Comparison of ENCODE assay signal across 1 cellular context in the genomic region with DNA sequence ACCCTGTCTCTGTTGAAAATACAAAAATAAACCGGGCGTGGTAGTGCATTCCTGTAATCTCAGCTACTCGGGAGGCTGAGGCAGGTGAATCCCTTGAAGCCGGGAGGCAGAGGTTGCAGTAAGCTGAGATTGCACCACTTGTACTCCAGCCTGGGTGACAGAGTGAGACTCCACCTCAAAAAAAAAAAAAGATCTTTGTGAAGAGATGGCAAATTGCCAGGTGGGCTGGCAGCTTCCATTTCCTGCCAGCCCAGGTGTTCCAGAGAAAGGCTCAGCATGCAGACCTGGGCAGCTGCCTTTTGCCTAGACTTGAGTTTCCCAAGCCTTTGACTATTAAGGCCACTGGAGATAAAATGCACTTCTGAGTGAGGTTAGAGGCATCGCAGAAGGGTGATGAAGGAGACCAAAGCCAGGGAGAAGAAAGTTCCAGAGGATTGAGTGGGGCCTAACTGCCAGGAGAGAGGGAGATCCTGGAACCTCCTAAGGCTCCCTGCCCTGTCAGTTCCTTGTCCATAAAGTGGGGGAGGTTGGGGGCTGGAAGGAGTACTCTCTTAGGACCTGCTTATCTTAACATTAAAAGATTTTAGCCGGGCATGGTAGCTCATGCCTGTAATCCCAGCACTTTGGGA.
TF ChIP-seq lines count a peak whose summit lies in the region.

No MANE protein-coding gene starts in this region.

TF ChIP-seq in HepG2, 621 proteins besides CTCF, POLR2A, EP300 and RAD21 (continued from another document and continues in another):
- TF ChIP-seq, protein P1, sequence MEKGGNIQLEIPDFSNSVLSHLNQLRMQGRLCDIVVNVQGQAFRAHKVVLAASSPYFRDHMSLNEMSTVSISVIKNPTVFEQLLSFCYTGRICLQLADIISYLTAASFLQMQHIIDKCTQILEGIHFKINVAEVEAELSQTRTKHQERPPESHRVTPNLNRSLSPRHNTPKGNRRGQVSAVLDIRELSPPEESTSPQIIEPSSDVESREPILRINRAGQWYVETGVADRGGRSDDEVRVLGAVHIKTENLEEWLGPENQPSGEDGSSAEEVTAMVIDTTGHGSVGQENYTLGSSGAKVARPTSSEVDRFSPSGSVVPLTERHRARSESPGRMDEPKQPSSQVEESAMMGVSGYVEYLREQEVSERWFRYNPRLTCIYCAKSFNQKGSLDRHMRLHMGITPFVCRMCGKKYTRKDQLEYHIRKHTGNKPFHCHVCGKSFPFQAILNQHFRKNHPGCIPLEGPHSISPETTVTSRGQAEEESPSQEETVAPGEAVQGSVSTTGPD (CRISPR knock-in tag; IDR thresholded peaks at IDR 0.05) = 0 out of 2 replicates have a peak, but pooled peaks have one; percentile 55
- TF ChIP-seq, protein P2, sequence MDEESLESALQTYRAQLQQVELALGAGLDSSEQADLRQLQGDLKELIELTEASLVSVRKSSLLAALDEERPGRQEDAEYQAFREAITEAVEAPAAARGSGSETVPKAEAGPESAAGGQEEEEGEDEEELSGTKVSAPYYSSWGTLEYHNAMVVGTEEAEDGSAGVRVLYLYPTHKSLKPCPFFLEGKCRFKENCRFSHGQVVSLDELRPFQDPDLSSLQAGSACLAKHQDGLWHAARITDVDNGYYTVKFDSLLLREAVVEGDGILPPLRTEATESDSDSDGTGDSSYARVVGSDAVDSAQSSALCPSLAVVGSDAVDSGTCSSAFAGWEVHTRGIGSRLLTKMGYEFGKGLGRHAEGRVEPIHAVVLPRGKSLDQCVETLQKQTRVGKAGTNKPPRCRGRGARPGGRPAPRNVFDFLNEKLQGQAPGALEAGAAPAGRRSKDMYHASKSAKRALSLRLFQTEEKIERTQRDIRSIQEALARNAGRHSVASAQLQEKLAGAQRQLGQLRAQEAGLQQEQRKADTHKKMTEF (CRISPR knock-in tag; IDR thresholded peaks at IDR 0.05) = no peak
- TF ChIP-seq NR2F6 (IDR thresholded peaks at IDR 0.05) (no peak), NR2F6 (CRISPR knock-in tag; IDR thresholded peaks at IDR 0.05) (peak; percentile 22; the same call in 1 of the 2 replicates), TBX2 (CRISPR knock-in tag; IDR thresholded peaks at IDR 0.05; ENCODE audit: borderline replicate concordance) (peak; percentile 62; the same call in 1 of the 2 replicates), FOSL2 (CRISPR knock-in tag; IDR thresholded peaks at IDR 0.05) (peak; percentile 11; the same call in 1 of the 2 replicates), PPARG (CRISPR knock-in tag; conservative IDR thresholded peaks at IDR 0.05) (peak; percentile 54; the same call in 1 of the 2 replicates), ZNF292 (CRISPR knock-in tag; IDR thresholded peaks at IDR 0.05; ENCODE audit: borderline replicate concordance, low read depth) (peak; percentile 71), HES4 (CRISPR knock-in tag; IDR thresholded peaks at IDR 0.05; ENCODE audit: borderline replicate concordance) (no peak), CREM (IDR thresholded peaks at IDR 0.05) (peak; percentile 24; the same call in 1 of the 2 replicates), CREM (CRISPR knock-in tag; IDR thresholded peaks at IDR 0.05) (no peak), POGZ (CRISPR knock-in tag; IDR thresholded peaks at IDR 0.05) (peak; percentile 68; the same call in 1 of the 2 replicates), ZMAT3 (CRISPR knock-in tag; conservative IDR thresholded peaks at IDR 0.05) (no peak), MED1 (CRISPR knock-in tag; IDR thresholded peaks at IDR 0.05) (peak; percentile 82), ETV5 (CRISPR knock-in tag; IDR thresholded peaks at IDR 0.05; ENCODE audit: borderline replicate concordance) (peak; percentile 55; the same call in 1 of the 2 replicates), ZBTB38 (CRISPR knock-in tag; IDR thresholded peaks at IDR 0.05) (no peak), ZNF234 (CRISPR knock-in tag; conservative IDR thresholded peaks at IDR 0.05) (no peak), POLR2G (IDR thresholded peaks at IDR 0.05; ENCODE audit: low read depth, low read length) (peak; percentile 55; the same call in 1 of the 2 replicates)
- TF ChIP-seq, protein P3, sequence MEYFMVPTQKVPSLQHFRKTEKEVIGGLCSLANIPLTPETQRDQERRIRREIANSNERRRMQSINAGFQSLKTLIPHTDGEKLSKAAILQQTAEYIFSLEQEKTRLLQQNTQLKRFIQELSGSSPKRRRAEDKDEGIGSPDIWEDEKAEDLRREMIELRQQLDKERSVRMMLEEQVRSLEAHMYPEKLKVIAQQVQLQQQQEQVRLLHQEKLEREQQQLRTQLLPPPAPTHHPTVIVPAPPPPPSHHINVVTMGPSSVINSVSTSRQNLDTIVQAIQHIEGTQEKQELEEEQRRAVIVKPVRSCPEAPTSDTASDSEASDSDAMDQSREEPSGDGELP (IDR thresholded peaks at IDR 0.05; ENCODE audit: borderline replicate concordance, low read depth) = peak; percentile 74; the same call in 1 of the 2 replicates
- TF ChIP-seq, protein P4, sequence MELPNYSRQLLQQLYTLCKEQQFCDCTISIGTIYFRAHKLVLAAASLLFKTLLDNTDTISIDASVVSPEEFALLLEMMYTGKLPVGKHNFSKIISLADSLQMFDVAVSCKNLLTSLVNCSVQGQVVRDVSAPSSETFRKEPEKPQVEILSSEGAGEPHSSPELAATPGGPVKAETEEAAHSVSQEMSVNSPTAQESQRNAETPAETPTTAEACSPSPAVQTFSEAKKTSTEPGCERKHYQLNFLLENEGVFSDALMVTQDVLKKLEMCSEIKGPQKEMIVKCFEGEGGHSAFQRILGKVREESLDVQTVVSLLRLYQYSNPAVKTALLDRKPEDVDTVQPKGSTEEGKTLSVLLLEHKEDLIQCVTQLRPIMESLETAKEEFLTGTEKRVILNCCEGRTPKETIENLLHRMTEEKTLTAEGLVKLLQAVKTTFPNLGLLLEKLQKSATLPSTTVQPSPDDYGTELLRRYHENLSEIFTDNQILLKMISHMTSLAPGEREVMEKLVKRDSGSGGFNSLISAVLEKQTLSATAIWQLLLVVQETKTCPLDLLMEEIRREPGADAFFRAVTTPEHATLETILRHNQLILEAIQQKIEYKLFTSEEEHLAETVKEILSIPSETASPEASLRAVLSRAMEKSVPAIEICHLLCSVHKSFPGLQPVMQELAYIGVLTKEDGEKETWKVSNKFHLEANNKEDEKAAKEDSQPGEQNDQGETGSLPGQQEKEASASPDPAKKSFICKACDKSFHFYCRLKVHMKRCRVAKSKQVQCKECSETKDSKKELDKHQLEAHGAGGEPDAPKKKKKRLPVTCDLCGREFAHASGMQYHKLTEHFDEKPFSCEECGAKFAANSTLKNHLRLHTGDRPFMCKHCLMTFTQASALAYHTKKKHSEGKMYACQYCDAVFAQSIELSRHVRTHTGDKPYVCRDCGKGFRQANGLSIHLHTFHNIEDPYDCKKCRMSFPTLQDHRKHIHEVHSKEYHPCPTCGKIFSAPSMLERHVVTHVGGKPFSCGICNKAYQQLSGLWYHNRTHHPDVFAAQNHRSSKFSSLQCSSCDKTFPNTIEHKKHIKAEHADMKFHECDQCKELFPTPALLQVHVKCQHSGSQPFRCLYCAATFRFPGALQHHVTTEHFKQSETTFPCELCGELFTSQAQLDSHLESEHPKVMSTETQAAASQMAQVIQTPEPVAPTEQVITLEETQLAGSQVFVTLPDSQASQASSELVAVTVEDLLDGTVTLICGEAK (IDR thresholded peaks at IDR 0.05) = no peak
- TF ChIP-seq, protein P4 (CRISPR knock-in tag; IDR thresholded peaks at IDR 0.05) = 0 out of 2 replicates have a peak, but pooled peaks have one; percentile 30
- TF ChIP-seq, protein P5, sequence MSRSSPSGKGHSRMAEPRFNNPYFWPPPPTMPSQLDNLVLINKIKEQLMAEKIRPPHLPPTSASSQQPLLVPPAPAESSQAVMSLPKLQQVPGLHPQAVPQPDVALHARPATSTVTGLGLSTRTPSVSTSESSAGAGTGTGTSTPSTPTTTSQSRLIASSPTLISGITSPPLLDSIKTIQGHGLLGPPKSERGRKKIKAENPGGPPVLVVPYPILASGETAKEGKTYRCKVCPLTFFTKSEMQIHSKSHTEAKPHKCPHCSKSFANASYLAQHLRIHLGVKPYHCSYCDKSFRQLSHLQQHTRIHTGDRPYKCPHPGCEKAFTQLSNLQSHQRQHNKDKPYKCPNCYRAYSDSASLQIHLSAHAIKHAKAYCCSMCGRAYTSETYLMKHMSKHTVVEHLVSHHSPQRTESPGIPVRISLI (CRISPR knock-in tag; IDR thresholded peaks at IDR 0.05; ENCODE audit: borderline replicate concordance) = peak; percentile 97
- TF ChIP-seq, protein P6, sequence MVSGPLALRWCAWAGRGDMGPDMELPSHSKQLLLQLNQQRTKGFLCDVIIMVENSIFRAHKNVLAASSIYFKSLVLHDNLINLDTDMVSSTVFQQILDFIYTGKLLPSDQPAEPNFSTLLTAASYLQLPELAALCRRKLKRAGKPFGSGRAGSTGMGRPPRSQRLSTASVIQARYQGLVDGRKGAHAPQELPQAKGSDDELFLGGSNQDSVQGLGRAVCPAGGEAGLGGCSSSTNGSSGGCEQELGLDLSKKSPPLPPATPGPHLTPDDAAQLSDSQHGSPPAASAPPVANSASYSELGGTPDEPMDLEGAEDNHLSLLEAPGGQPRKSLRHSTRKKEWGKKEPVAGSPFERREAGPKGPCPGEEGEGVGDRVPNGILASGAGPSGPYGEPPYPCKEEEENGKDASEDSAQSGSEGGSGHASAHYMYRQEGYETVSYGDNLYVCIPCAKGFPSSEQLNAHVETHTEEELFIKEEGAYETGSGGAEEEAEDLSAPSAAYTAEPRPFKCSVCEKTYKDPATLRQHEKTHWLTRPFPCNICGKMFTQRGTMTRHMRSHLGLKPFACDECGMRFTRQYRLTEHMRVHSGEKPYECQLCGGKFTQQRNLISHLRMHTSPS (CRISPR knock-in tag; IDR thresholded peaks at IDR 0.05; ENCODE audit: low read depth) = peak; percentile 46; the same call in 1 of the 2 replicates
- TF ChIP-seq, protein P7, sequence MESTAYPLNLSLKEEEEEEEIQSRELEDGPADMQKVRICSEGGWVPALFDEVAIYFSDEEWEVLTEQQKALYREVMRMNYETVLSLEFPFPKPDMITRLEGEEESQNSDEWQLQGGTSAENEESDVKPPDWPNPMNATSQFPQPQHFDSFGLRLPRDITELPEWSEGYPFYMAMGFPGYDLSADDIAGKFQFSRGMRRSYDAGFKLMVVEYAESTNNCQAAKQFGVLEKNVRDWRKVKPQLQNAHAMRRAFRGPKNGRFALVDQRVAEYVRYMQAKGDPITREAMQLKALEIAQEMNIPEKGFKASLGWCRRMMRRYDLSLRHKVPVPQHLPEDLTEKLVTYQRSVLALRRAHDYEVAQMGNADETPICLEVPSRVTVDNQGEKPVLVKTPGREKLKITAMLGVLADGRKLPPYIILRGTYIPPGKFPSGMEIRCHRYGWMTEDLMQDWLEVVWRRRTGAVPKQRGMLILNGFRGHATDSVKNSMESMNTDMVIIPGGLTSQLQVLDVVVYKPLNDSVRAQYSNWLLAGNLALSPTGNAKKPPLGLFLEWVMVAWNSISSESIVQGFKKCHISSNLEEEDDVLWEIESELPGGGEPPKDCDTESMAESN (CRISPR knock-in tag; conservative IDR thresholded peaks at IDR 0.05) = peak; percentile 41; the same call in 1 of the 2 replicates
- TF ChIP-seq, protein P8, sequence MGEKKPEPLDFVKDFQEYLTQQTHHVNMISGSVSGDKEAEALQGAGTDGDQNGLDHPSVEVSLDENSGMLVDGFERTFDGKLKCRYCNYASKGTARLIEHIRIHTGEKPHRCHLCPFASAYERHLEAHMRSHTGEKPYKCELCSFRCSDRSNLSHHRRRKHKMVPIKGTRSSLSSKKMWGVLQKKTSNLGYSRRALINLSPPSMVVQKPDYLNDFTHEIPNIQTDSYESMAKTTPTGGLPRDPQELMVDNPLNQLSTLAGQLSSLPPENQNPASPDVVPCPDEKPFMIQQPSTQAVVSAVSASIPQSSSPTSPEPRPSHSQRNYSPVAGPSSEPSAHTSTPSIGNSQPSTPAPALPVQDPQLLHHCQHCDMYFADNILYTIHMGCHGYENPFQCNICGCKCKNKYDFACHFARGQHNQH (CRISPR knock-in tag; IDR thresholded peaks at IDR 0.05) = 0 out of 2 replicates have a peak, but pooled peaks have one; percentile 21
- TF ChIP-seq, protein P9, sequence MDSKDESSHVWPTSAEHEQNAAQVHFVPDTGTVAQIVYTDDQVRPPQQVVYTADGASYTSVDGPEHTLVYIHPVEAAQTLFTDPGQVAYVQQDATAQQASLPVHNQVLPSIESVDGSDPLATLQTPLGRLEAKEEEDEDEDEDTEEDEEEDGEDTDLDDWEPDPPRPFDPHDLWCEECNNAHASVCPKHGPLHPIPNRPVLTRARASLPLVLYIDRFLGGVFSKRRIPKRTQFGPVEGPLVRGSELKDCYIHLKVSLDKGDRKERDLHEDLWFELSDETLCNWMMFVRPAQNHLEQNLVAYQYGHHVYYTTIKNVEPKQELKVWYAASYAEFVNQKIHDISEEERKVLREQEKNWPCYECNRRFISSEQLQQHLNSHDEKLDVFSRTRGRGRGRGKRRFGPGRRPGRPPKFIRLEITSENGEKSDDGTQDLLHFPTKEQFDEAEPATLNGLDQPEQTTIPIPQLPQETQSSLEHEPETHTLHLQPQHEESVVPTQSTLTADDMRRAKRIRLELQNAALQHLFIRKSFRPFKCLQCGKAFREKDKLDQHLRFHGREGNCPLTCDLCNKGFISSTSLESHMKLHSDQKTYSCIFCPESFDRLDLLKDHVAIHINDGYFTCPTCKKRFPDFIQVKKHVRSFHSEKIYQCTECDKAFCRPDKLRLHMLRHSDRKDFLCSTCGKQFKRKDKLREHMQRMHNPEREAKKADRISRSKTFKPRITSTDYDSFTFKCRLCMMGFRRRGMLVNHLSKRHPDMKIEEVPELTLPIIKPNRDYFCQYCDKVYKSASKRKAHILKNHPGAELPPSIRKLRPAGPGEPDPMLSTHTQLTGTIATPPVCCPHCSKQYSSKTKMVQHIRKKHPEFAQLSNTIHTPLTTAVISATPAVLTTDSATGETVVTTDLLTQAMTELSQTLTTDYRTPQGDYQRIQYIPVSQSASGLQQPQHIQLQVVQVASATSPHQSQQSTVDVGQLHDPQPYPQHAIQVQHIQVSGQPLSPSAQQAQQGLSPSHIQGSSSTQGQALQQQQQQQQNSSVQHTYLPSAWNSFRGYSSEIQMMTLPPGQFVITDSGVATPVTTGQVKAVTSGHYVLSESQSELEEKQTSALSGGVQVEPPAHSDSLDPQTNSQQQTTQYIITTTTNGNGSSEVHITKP (CRISPR knock-in tag; IDR thresholded peaks at IDR 0.05; ENCODE audit: low read depth) = peak; percentile 77; the same call in 1 of the 2 replicates
